In the genomic region with DNA sequence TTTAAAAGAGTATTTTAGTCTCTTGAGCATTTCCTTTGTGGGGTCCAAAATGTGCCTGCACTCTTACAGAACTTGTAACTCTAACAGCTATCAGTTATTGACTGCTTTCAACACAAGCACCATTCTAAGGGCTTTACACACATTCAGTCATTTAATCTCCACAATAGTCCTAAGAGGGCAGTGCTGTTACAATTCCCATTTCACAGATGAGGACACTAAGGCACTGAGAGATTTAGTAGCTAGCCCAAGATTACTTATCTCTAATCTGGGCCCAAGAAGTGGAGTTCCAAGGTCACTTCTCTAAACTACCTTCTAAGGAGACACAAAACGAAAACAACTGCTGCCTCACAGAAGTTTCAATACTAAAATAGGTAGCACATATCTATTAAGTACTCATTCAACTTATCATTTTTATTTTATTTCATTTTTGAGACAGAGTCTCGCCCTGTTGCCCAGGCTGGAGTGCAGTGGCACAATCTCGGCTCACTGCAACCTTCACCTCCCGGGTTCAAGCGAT, we compare ENCODE assay signal across 19 cellular contexts.
DNase-seq lines count a peak whose midpoint lies in the region; ATAC-seq and TF ChIP-seq lines count a peak whose summit lies in the region.
"Had no signal": no experiment of that assay in that cellular context is flagged by ENCODE, and none has a peak within 500 bp of the region (broad histone marks: within the 10 kb centered on the region; RNA-seq: fewer than 3 reads in every experiment).

No MANE protein-coding gene starts in this region.

- ATAC-seq in GM18499 (IDR thresholded peaks at IDR 0.05; ENCODE audit: insufficient read depth, unreplicated experiment) (peak; percentile 36), GM19463 (IDR thresholded peaks at IDR 0.05; ENCODE audit: unreplicated experiment) (peak; percentile 35), HG02763 (IDR thresholded peaks at IDR 0.05; ENCODE audit: unreplicated experiment) (peak; percentile 56), HG03432 (IDR thresholded peaks at IDR 0.05; ENCODE audit: unreplicated experiment) (peak; percentile 49)
- ATAC-seq: activated naive CD8-positive, alpha-beta T cell treated with anti-CD3 and anti-CD28 coated beads, Interleukin-2, amount 50 U/mL, for 24 hours; left lung; psoas muscle had no signal

- TF ChIP-seq CTCF in coronary artery (IDR thresholded peaks at IDR 0.05): no peak

- H3K27ac ChIP-seq in coronary artery: no peak overlapping the region
- H3K27ac ChIP-seq: cardiac muscle cell, left lung, psoas muscle had no signal

- DNase-seq in coronary artery (ENCODE audit: low spot score) (no peak), NCI-H2196 (lab: John Stamatoyannopoulos, UW; ENCODE audit: unreplicated experiment) (no peak), NCI-H1436 treated with DMSO at 0.1 percent for 48 hours (lab: John Stamatoyannopoulos, UW) (no peak), NCI-H345 (lab: John Stamatoyannopoulos, UW) (no peak)
- DNase-seq: ACHN; activated naive CD8-positive, alpha-beta T cell treated with anti-CD3 and anti-CD28 coated beads, Interleukin-2, amount 50 U/mL, for 24 hours; activated T-cell treated with anti-CD3 and anti-CD28 coated beads, Interleukin-2, amount 50 U/mL, for 24 hours; HCEC 1CT; left lung; naive B cell; NK-92 treated with Interleukin-12 subunit alpha and Interleukin-12 subunit beta, amount 100 ng/mL, for 24 hours; psoas muscle; SHP77; stimulated activated CD4-positive, alpha-beta T cell treated with anti-CD3 and anti-CD28 coated beads, Interleukin-15, amount 100 ng/mL, for 24 hours had no signal

- no peak overlapping the region for H3K4me3 ChIP-seq in coronary artery
- H3K4me3 ChIP-seq: cardiac muscle cell, left lung, psoas muscle had no signal
